2 cellular contexts compared by ENCODE assay signal in the genomic region with DNA sequence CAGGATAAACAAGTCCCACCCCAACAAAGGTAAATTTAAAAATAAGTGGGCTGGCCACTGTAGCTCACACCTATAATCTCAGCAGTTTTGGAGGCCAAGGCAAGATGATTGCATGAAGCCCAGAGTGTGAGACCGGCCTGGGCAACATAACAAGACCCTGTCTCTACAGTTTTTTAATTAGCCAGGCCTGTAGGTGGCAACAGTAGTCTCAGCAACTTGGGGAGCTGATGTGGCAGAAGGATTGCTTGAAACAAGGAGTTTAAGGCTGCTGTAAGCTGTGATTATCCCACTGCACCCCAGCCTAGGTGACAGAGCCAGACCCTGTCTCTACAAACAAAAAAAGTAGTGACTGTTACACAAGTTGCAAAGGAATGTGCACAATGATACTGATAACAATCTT.
TF ChIP-seq lines count a peak whose summit lies in the region.

No MANE protein-coding gene starts in this region.

TF ChIP-seq in GM23338, 12 proteins besides CTCF, POLR2A, EP300 and RAD21:
- TF ChIP-seq ZNF114 (CRISPR knock-in tag; IDR thresholded peaks at IDR 0.05) = no peak

TF ChIP-seq in H1, 55 proteins besides CTCF, POLR2A, EP300 and RAD21:
- TF ChIP-seq HDAC2 (IDR thresholded peaks at IDR 0.05; ENCODE audit: borderline replicate concordance in 1 of 2, low read depth in 2 of 2, low read length in 2 of 2) (no peak), CEBPB (IDR thresholded peaks at IDR 0.05; ENCODE audit: low read depth, low read length) (no peak), NANOG (IDR thresholded peaks at IDR 0.05; ENCODE audit: insufficient read depth, low read depth, low read length, poor library complexity, severe bottlenecking) (no peak), RFX5 (IDR thresholded peaks at IDR 0.05; ENCODE audit: borderline replicate concordance, low read depth, low read length) (no peak), FOSL1 (IDR thresholded peaks at IDR 0.05; ENCODE audit: insufficient read depth, low read depth, low read length) (no peak), YY1 (IDR thresholded peaks at IDR 0.05; ENCODE audit: low read depth, low read length) (no peak), SAP30 (IDR thresholded peaks at IDR 0.05; ENCODE audit: insufficient read depth, insufficient replicate concordance, low read length) (no peak), TBP (IDR thresholded peaks at IDR 0.05; ENCODE audit: low read depth, low read length) (no peak), CREB1 (IDR thresholded peaks at IDR 0.05) (no peak), RBBP5 (IDR thresholded peaks at IDR 0.05; ENCODE audit: borderline replicate concordance, low read depth, low read length) (no peak), BRCA1 (IDR thresholded peaks at IDR 0.05; ENCODE audit: low read depth, low read length) (no peak), RXRA (IDR thresholded peaks at IDR 0.05; ENCODE audit: insufficient read depth, low read depth, low read length) (no peak), CHD1 (IDR thresholded peaks at IDR 0.05; ENCODE audit: low read depth, low read length) (no peak), SIX5 (IDR thresholded peaks at IDR 0.05; ENCODE audit: low read depth, low read length) (no peak), POU5F1 (IDR thresholded peaks at IDR 0.05; ENCODE audit: low read depth, low read length) (no peak), GABPA (IDR thresholded peaks at IDR 0.05; ENCODE audit: borderline replicate concordance, insufficient read depth, low read length) (no peak), SIRT6 (IDR thresholded peaks at IDR 0.05; ENCODE audit: low read length) (no peak)
- TF ChIP-seq, protein P1, sequence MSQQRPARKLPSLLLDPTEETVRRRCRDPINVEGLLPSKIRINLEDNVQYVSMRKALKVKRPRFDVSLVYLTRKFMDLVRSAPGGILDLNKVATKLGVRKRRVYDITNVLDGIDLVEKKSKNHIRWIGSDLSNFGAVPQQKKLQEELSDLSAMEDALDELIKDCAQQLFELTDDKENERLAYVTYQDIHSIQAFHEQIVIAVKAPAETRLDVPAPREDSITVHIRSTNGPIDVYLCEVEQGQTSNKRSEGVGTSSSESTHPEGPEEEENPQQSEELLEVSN (IDR thresholded peaks at IDR 0.05) = no peak
- TF ChIP-seq, protein P2, sequence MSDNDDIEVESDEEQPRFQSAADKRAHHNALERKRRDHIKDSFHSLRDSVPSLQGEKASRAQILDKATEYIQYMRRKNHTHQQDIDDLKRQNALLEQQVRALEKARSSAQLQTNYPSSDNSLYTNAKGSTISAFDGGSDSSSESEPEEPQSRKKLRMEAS (IDR thresholded peaks at IDR 0.05) = no peak
